Comparison of ENCODE assay signal across 8 cellular contexts in genomic region chr19:49127674-49128544, GRCh38.
A peak's percentile ranks its signal among the peaks of the same experiment; 100 is the strongest.
DNase-seq lines count a peak whose midpoint lies in the region; ATAC-seq and TF ChIP-seq lines count a peak whose summit lies in the region.

No MANE protein-coding gene starts in this region.

- H3K36me3 ChIP-seq in OCI-LY3 (replicated peaks; ENCODE audit: low read depth, low read length) (peaks cover 11% of the 10 kb centered on the region), mucosa of rectum (ENCODE audit: control insufficient read depth in 2 of 2, insufficient read depth in 2 of 2, low read length in 2 of 2) (no peaks in the 10 kb centered on the region)

- peak overlapping the region; percentile 66 for H3K4me3 ChIP-seq in OCI-LY3 (ENCODE audit: low read length)
- peak overlapping the region; percentile 58 to 76 for H3K4me3 ChIP-seq in mucosa of rectum (ENCODE audit: low read length in 2 of 2)

- H3K27me3 ChIP-seq in OCI-LY3 (ENCODE audit: low read depth, low read length) (no peaks in the 10 kb centered on the region), mucosa of rectum (ENCODE audit: control insufficient read depth in 2 of 2, insufficient read depth in 2 of 2, low read length in 2 of 2) (no peaks in the 10 kb centered on the region)

- DNase-seq in DMS 273 (lab: John Stamatoyannopoulos, UW; ENCODE audit: unreplicated experiment): peak; percentile 100
- peak; percentile 92 for DNase-seq in HuH-7 (ENCODE audit: low spot score)
- DNase-seq in activated T-cell treated with anti-CD3 and anti-CD28 coated beads for 24 hours (ENCODE audit: low read depth): peak; percentile 90
- peak; percentile 80 for DNase-seq in epithelial cell of prostate (ENCODE audit: low read depth, low spot score)
- DNase-seq in stimulated activated CD8-positive, alpha-beta memory T cell treated with anti-CD3 and anti-CD28 coated beads, Interleukin-4, amount 100 ng/mL, for 4 hours (ENCODE audit: low read depth in 2 of 2, low spot score in 1 of 2): peak; percentile 86

- 0 out of 2 replicates have a peak, but pooled peaks cover 5% of the 10 kb centered on the region for H4K20me1 ChIP-seq in OCI-LY3 (ENCODE audit: insufficient read depth, low read length)

- ATAC-seq in GM21526 (IDR thresholded peaks at IDR 0.05; ENCODE audit: low FRiP score, unreplicated experiment): peak; percentile 67

- H3K9me3 ChIP-seq in OCI-LY3 (ENCODE audit: insufficient read depth, low read length): no peaks in the 10 kb centered on the region
- no peaks in the 10 kb centered on the region for H3K9me3 ChIP-seq in mucosa of rectum (ENCODE audit: control insufficient read depth in 2 of 2, low read length in 2 of 2)

- TF ChIP-seq CTCF in OCI-LY3 (IDR thresholded peaks at IDR 0.05; ENCODE audit: low read depth, low read length): no peak

- H3K4me1 ChIP-seq in OCI-LY3 (ENCODE audit: low read length): no peaks in the 10 kb centered on the region
- H3K4me1 ChIP-seq in mucosa of rectum (ENCODE audit: control insufficient read depth in 2 of 2, insufficient read depth in 2 of 2, low read length in 2 of 2): peaks cover 19 to 22% of the 10 kb centered on the region in 2 donors

- H3K79me2 ChIP-seq in OCI-LY3 (ENCODE audit: low read length): no peaks in the 10 kb centered on the region

- peak overlapping the region; percentile 59 for H3K4me2 ChIP-seq in OCI-LY3 (ENCODE audit: low read length)

- H3K27ac ChIP-seq in OCI-LY3 (ENCODE audit: low read length): no peak overlapping the region
- no peak overlapping the region for H3K27ac ChIP-seq in epithelial cell of prostate
- H3K27ac ChIP-seq in mucosa of rectum (ENCODE audit: low read depth in 2 of 2, low read length in 2 of 2): peak overlapping the region; percentile 80 to 87

- no peak overlapping the region for H3K9ac ChIP-seq in OCI-LY3 (ENCODE audit: low read length)
- H3K9ac ChIP-seq in mucosa of rectum (ENCODE audit: low read depth in 1 of 2, low read length in 2 of 2): peak overlapping the region in 1 of 2 donors; percentile 58

- no peak overlapping the region for H2AFZ ChIP-seq in OCI-LY3 (ENCODE audit: low read depth, low read length)

Comparison
In these comparisons a context has a peak if more than half of its experiments do, and no peak if none do; other contexts are left out.
1. H3K27ac ChIP-seq: peak in mucosa of rectum (2 of 2); none in OCI-LY3 (single experiment) and epithelial cell of prostate (single experiment).
2. Peak in every context shown above with its lines, with median percentiles within 50 percentile points of each other: DNase-seq.